Comparison of ENCODE assay signal across 8 cellular contexts in the genomic region with DNA sequence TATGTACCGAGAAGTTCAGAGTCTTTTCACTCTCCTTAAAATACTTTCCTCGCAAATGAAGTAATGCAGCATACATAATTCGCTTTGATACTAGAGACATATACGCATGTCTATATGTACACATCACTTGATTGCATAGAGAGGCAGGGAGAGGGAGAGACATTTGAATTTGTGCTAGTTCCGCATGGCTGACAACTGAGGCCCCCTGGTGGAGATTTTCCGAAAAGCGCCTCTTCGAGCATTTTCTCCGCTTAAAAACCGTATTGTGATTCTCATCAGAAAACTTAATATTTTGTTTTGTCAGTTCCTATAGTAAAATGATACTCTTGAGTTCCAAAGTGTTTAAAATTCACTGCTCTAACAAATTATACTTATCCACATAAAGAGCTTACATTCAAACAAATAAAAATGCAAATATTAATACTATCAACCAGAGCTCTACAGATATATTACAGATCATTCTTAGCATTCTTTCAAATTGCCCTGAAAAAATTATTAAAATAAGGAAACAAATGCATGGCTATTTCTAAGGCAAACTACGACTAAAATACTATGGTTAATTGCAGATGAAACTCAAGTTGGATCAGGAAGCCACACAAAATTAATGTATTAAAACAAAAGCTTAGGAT. TPM values are rescaled to one million over a fixed set of nuclear protein-coding genes. Genes with fewer than 3 reads are reported as not detected.
DNase-seq lines count a peak whose midpoint lies in the region; ATAC-seq and TF ChIP-seq lines count a peak whose summit lies in the region.

No MANE protein-coding gene starts in this region.

- H3K36me3 ChIP-seq in BJ (ENCODE audit: control insufficient read depth, insufficient read depth, low read length): no peaks in the 10 kb centered on the region

- CTCF ChIA-PET in BJ (lab: Yijun Ruan, JAX) (interaction anchor here (0.6 to 9.2 kb wide), 18 partner anchors 12 to 1158 kb away, joined by 3 to 124 read pairs (median 4); partner anchors contain the start of genes SERPINB1 and WRNIP1), RWPE1 (lab: Yijun Ruan, JAX) (interaction anchor here (0.5 to 2.3 kb wide), 14 partner anchors 9 to 396 kb away, joined by 3 to 13 read pairs (median 4); partner anchors contain the start of gene WRNIP1)

- DNase-seq in BJ (ENCODE audit: low read depth) (no peak), HL-60 (ENCODE audit: low read depth in 1 of 2, low spot score in 1 of 2) (peak in 1 of 2 experiments; percentile 69), RWPE1 (ENCODE audit: low spot score) (peak; percentile 45), germinal center (ENCODE audit: low spot score) (peak; percentile 69), posterior cingulate gyrus (peak in 9 of 10 donors; percentile 30 to 94 (median 79))
- peak; percentile 87 for DNase-seq in activated effector memory CD4-positive, alpha-beta T cell treated with anti-CD3 and anti-CD28 coated beads, Interleukin-2, amount 50 U/mL, for 16 hours

- H3K27me3 ChIP-seq in BJ (ENCODE audit: control insufficient read depth, insufficient read depth, low read length) (no peaks in the 10 kb centered on the region), HL-60 (ENCODE audit: insufficient read depth, poor library complexity, severe bottlenecking) (no peaks in the 10 kb centered on the region)

- TF ChIP-seq CTCF in BJ (IDR thresholded peaks at IDR 0.05; ENCODE audit: insufficient read depth, low read depth, low read length) (peak; percentile 86), HL-60 (IDR thresholded peaks at IDR 0.05; ENCODE audit: insufficient read depth, low read length) (peak; percentile 81), RWPE1 (conservative IDR thresholded peaks at IDR 0.05; ENCODE audit: low read depth) (peak; percentile 90)

- ATAC-seq in HG03442 (IDR thresholded peaks at IDR 0.05; ENCODE audit: unreplicated experiment) (no peak), HG03432 (IDR thresholded peaks at IDR 0.05; ENCODE audit: unreplicated experiment) (no peak)

- POLR2A ChIA-PET in BJ (lab: Charles Lee): no interaction called here
- POLR2A ChIA-PET in RWPE1 (lab: Yijun Ruan, JAX; ENCODE audit: low non-redundant PET): no interaction called here

- intact Hi-C loops in posterior cingulate gyrus (cut with DNase I): loop anchor here (5.0 kb wide), 1 partner anchor 1153 kb away; no protein-coding TSS in a partner anchor

- H3K27ac ChIP-seq in HL-60 (replicated peaks) (no peak overlapping the region), RWPE1 (no peak overlapping the region)

- H3K4me3 ChIP-seq in BJ (ENCODE audit: low read depth, low read length): no peak overlapping the region
- no peak overlapping the region for H3K4me3 ChIP-seq in HL-60 (replicated peaks; ENCODE audit: insufficient read depth, low read length)

RNA-seq across cellular contexts. Expression of gene MYLK4, which starts 0.6 kb away (rescaled TPM):
- polyA plus RNA-seq in BJ (2011; rRNA removed): 0.20 and 0.21 TPM in 2 replicates
- 0.09 and 0.10 TPM in 2 replicates for polyA minus RNA-seq in BJ (2011; rRNA and poly(A)+ RNA removed)

RNA-seq across cellular contexts. Expression of gene WRNIP1, which starts 15.1 kb away (rescaled TPM):
- polyA plus RNA-seq in BJ (2011; rRNA removed): 23.9 and 26.5 TPM in 2 replicates
- polyA minus RNA-seq in BJ (2011; rRNA and poly(A)+ RNA removed): 20.5 and 20.8 TPM in 2 replicates
